ENCODE assay signal across 8 cellular contexts in genomic region chr7:76201732-76202665, GRCh38. TPM values are rescaled to one million over a fixed set of nuclear protein-coding genes. Genes with fewer than 3 reads are reported as not detected.
DNase-seq lines count a peak whose midpoint lies in the region; ATAC-seq and TF ChIP-seq lines count a peak whose summit lies in the region.

TSS of gene SRRM3 (plus strand) at chr7:76201896. CDS start at chr7:76235067, 33,171 bp downstream.

- H3K36me3 ChIP-seq in brain microvascular endothelial cell (replicated peaks) (no peaks in the 10 kb centered on the region), smooth muscle cell (ENCODE audit: low read depth) (no peaks in the 10 kb centered on the region)

- H3K4me1 ChIP-seq in smooth muscle cell (ENCODE audit: low read depth), result no peaks in the 10 kb centered on the region

- no peak within 1 kb of the TSS for H3K9ac ChIP-seq in smooth muscle cell (ENCODE audit: low read depth)

- 11% methylated on average over 15 of the region's 57 CpGs for WGBS in smooth muscle cell (ENCODE audit: low lambda C conversion rate)

- H3K9me3 ChIP-seq in iPS-18c (ENCODE audit: control insufficient read depth, insufficient read depth, low read length) (no peaks in the 10 kb centered on the region), smooth muscle cell (replicated peaks; ENCODE audit: low read depth) (no peaks in the 10 kb centered on the region)

- H3K27ac ChIP-seq in VCaP (peak within 1 kb of the TSS; percentile 89), brain microvascular endothelial cell (no peak within 1 kb of the TSS), smooth muscle cell (ENCODE audit: low read depth) (no peak within 1 kb of the TSS)

- H2AFZ ChIP-seq in smooth muscle cell (ENCODE audit: low read depth), result peak within 1 kb of the TSS; percentile 75

- H3K4me3 ChIP-seq in brain microvascular endothelial cell (ENCODE audit: low read depth, low read length) (no peak within 1 kb of the TSS), iPS-18c (ENCODE audit: insufficient read depth, low read depth, low read length) (peak within 1 kb of the TSS; percentile 55), smooth muscle cell (peak within 1 kb of the TSS; percentile 23)

- in situ Hi-C loops in brain microvascular endothelial cell (cut with HindIII; ENCODE audit: low pct_ligation_motif_present, low sequenced_read_pairs), result no loop called here

- H4K20me1 ChIP-seq in smooth muscle cell (ENCODE audit: low read depth), result no peaks in the 10 kb centered on the region

- peak; percentile 91 for TF ChIP-seq CTCF in VCaP (conservative IDR thresholded peaks at IDR 0.05)
- TF ChIP-seq CTCF in brain microvascular endothelial cell (IDR thresholded peaks at IDR 0.05; ENCODE audit: low read depth, low read length, missing control alignments), result peak; percentile 56
- TF ChIP-seq CTCF in smooth muscle cell (IDR thresholded peaks at IDR 0.05; ENCODE audit: borderline replicate concordance, insufficient read depth, poor library complexity, severe bottlenecking), result peak; percentile 76

- ATAC-seq in HG02610 (IDR thresholded peaks at IDR 0.05; ENCODE audit: unreplicated experiment), result peak; percentile 79

- DNase-seq in DMS153 treated with DMSO at 0.1 percent for 48 hours (lab: John Stamatoyannopoulos, UW; ENCODE audit: unreplicated experiment) (peak; percentile 30), NCI-H2107 (lab: John Stamatoyannopoulos, UW) (peak; percentile 63), brain microvascular endothelial cell (peak; percentile 22), smooth muscle cell (lab: John Stamatoyannopoulos, UW; ENCODE audit: unreplicated experiment) (peak; percentile 62), cerebellar nuclear complex (lab: John Stamatoyannopoulos, UW) (no peak)

- no peaks in the 10 kb centered on the region for H3K27me3 ChIP-seq in brain microvascular endothelial cell (replicated peaks)
- H3K27me3 ChIP-seq in smooth muscle cell (ENCODE audit: low read depth), result peaks cover under 1% of the 10 kb centered on the region

- peak within 1 kb of the TSS; percentile 82 for H3K4me2 ChIP-seq in smooth muscle cell

- no peaks in the 10 kb centered on the region for H3K79me2 ChIP-seq in smooth muscle cell (ENCODE audit: low read depth)

- H3F3A ChIP-seq in smooth muscle cell (ENCODE audit: low read depth), result no peaks in the 10 kb centered on the region

RNA-seq across cellular contexts. Expression of gene SRRM3, which starts in this region (rescaled TPM):
- total RNA-seq in smooth muscle cell, result 2.7 and 3.6 TPM in 2 replicates
- 10.9 and 12.5 TPM in 2 replicates for polyA plus RNA-seq in smooth muscle cell

Comparison
In these comparisons a context has a peak if more than half of its experiments do, and no peak if none do; other contexts are left out.
1. DNase-seq: peak in DMS153 treated with DMSO at 0.1 percent for 48 hours (single experiment), NCI-H2107 (single experiment), brain microvascular endothelial cell (single experiment) and smooth muscle cell (single experiment); none in cerebellar nuclear complex (0 of 2).
2. Peak in every context shown above with its lines, with median percentiles within 50 percentile points of each other: CTCF ChIP-seq.